Comparison of ENCODE assay signal across 11 cellular contexts in the genomic region with DNA sequence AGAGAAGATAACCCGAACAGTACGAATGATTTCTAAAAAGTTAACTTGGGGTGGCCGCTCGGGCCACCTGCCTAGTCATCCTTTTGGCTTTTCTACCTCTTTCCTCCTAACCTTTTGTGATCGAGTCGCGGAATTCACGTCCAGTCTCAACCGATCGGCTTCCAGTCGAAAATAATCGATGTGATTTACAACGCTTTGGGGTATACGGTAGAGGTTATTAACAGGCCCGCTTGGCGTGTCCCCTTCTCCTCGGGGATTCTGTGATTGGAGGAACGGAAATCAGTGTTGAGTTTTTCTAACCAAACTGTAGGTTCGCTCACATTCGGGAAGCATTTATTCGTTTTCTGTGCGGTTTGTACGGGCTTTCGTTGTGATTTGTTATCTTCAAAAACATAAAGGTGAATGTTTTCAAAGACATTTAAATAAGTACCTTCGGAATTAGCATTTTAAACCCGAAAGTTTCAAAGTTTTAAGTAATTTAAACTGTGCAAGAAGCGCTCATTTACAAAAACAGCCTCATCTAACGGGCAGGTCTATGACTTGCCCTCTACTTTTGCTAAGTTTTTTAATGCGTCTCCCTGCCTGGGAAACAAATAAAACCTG. TPM values are rescaled to one million over a fixed set of nuclear protein-coding genes. Genes with fewer than 3 reads are reported as not detected.
A peak's percentile ranks its signal among the peaks of the same experiment; 100 is the strongest.
DNase-seq lines count a peak whose midpoint lies in the region; ATAC-seq and TF ChIP-seq lines count a peak whose summit lies in the region.
"Had no signal": no experiment of that assay in that cellular context is flagged by ENCODE, and none has a peak within 500 bp of the region (broad histone marks: within the 10 kb centered on the region; RNA-seq: fewer than 3 reads in every experiment).

No MANE protein-coding gene starts in this region.

- peak overlapping the region; percentile 89 for H3K4me3 Mint-ChIP-seq in endothelial cell (ENCODE audit: unreplicated experiment)

- H3K27ac ChIP-seq in vagina = no peak overlapping the region
- H3K27ac ChIP-seq: 22Rv1, HL-60 had no signal

- TF ChIP-seq CTCF in endothelial cell (IDR thresholded peaks at IDR 0.05; ENCODE audit: unreplicated experiment) (no peak), vagina (IDR thresholded peaks at IDR 0.05) (no peak)

- no peaks in the 10 kb centered on the region for H3K36me3 ChIP-seq in vagina

- H3K9me3 ChIP-seq in vagina = no peaks in the 10 kb centered on the region

- H3K4me1 Mint-ChIP-seq in endothelial cell (ENCODE audit: unreplicated experiment) = peaks cover 5% of the 10 kb centered on the region

- peaks cover 15% of the 10 kb centered on the region for H3K27me3 Mint-ChIP-seq in endothelial cell (ENCODE audit: unreplicated experiment)

- DNase-seq in DMS 273 (lab: John Stamatoyannopoulos, UW; ENCODE audit: unreplicated experiment) (peak; percentile 49), DMS 273 treated with DMSO at 0.1 percent for 48 hours (lab: John Stamatoyannopoulos, UW) (no peak), SK-N-DZ (ENCODE audit: low spot score) (peak; percentile 23), endothelial cell (ENCODE audit: low spot score) (peak; percentile 13), pons (ENCODE audit: low spot score) (peak; percentile 2), putamen (ENCODE audit: low spot score) (no peak), vagina (ENCODE audit: extremely low spot score in 2 of 2) (no peak)
- DNase-seq: caudate nucleus had no signal

- intact Hi-C loops in vagina (cut with DNase I) = no loop called here

- no peak overlapping the region for H3K27ac Mint-ChIP-seq in endothelial cell (ENCODE audit: unreplicated experiment)

- no peak for TF ChIP-seq POLR2A in vagina (IDR thresholded peaks at IDR 0.05)

- H3K36me3 Mint-ChIP-seq in endothelial cell (ENCODE audit: low read depth, unreplicated experiment) = no peaks in the 10 kb centered on the region

- H3K27me3 ChIP-seq in vagina = peaks cover 20% of the 10 kb centered on the region

- no peaks in the 10 kb centered on the region for H3K9me3 Mint-ChIP-seq in endothelial cell (ENCODE audit: unreplicated experiment)

- peaks cover 5% of the 10 kb centered on the region for H3K4me1 ChIP-seq in vagina

- no peak for ATAC-seq in HG02610 (IDR thresholded peaks at IDR 0.05; ENCODE audit: unreplicated experiment)

- H3K4me3 ChIP-seq in vagina = peak overlapping the region in 1 of 2 donors; percentile 48

RNA-seq across cellular contexts. Expression of a gene that starts 0.6 kb away (rescaled TPM):
- polyA plus RNA-seq in SK-N-DZ (2014; cell fraction: cytosol; rRNA removed) = not detected in 2 replicates
- not detected in 2 replicates for polyA plus RNA-seq in SK-N-DZ (2014; cell fraction: nucleus; rRNA removed)
- total RNA-seq in endothelial cell (ENCODE audit: unreplicated experiment) (0.69 TPM), vagina (not detected)

Comparison
In these comparisons a context has a peak if more than half of its experiments do, and no peak if none do; other contexts are left out.
1. DNase-seq: peak in DMS 273 (single experiment), SK-N-DZ (single experiment), endothelial cell (single experiment) and pons (single experiment); none in DMS 273 treated with DMSO at 0.1 percent for 48 hours (single experiment), putamen (single experiment) and vagina (0 of 2).